ENCODE assay signal across 20 cellular contexts in the genomic region with DNA sequence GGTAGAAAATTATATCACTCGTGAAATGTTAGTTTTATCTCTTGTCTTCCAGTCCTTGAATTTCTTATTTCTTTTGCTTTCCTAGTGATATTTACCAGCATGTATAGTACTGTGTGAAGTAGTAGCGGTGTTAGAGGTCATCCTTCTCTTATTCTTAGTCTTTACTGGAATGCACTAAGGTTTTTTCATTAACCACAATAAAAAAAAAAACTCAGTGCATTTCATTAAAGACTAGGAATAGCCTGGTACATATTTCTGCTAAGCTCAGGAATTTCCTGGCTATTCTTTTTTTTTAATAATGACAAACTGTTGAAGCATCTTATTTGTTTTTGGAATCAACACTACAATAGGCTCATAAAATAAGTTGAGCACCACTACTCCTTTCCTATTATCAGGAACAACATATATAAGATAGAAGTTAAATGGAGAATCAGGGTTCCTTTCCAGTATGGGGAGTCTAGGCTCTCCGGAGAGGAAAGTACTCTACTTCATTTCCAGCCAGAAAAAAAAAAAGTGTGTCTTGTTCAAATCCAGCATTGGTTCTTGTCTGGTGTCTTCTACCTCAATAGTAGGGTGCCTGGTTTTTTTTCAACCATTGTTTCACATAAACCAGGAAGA.
DNase-seq lines count a peak whose midpoint lies in the region; ATAC-seq and TF ChIP-seq lines count a peak whose summit lies in the region.
"Had no signal": no experiment of that assay in that cellular context is flagged by ENCODE, and none has a peak within 500 bp of the region (broad histone marks: within the 10 kb centered on the region; RNA-seq: fewer than 3 reads in every experiment).

No MANE protein-coding gene starts in this region.

- no peak overlapping the region for H3K9ac ChIP-seq in fibroblast of lung (ENCODE audit: insufficient read depth, low read length)
- H3K9ac ChIP-seq: parathyroid adenoma had no signal

- no peak overlapping the region for H3K27ac ChIP-seq in fibroblast of lung (ENCODE audit: insufficient read depth, low read length)
- H3K27ac ChIP-seq: heart right ventricle, parathyroid adenoma had no signal

- no peaks in the 10 kb centered on the region for H3K27me3 ChIP-seq in fibroblast of lung (ENCODE audit: control insufficient read depth, insufficient read depth, low read length)
- H3K27me3 ChIP-seq: heart right ventricle had no signal

- peak; percentile 93 for ATAC-seq in SK-N-SH treated with all-trans-retinoic acid at 6 μM for 48 hours
- no peak for ATAC-seq in HG03045 (IDR thresholded peaks at IDR 0.05; ENCODE audit: unreplicated experiment)
- ATAC-seq in HG02970 (IDR thresholded peaks at IDR 0.05; ENCODE audit: low FRiP score, unreplicated experiment): no peak
- ATAC-seq: heart right ventricle; Panc1; stimulated activated naive CD8-positive, alpha-beta T cell treated with anti-CD3 and anti-CD28 coated beads, Interleukin-15, Interleukin-2, amounts not matched to agents 100 U/mL and 50 U/mL, for 24 hours had no signal

- no peak overlapping the region for H2AFZ ChIP-seq in fibroblast of lung (ENCODE audit: low read length)
- H2AFZ ChIP-seq: parathyroid adenoma had no signal

- H3K4me2 ChIP-seq in fibroblast of lung (ENCODE audit: extremely low read depth, insufficient read depth, low read length): no peak overlapping the region

- DNase-seq in GM04503 (ENCODE audit: low read depth) (peak; percentile 80), fibroblast of lung (ENCODE audit: low read depth in 2 of 2) (peak; percentile 57 to 90), renal cortical epithelial cell (ENCODE audit: low read depth) (peak; percentile 81), COR-L47 (lab: John Stamatoyannopoulos, UW) (no peak), NCI-H1092 treated with DMSO at 0.1 percent for 48 hours (lab: John Stamatoyannopoulos, UW) (no peak)
- DNase-seq: activated B cell treated with CpG ODN at 0.5 μM for 24 hours; activated gamma-delta T cell treated with Interleukin-2 at 50 U/mL for 16 hours; CD4-positive, CD25-positive, alpha-beta regulatory T cell; heart right ventricle; Kasumi-1; NCI-H1694 treated with DMSO at 0.1 percent for 48 hours; NCI-H524 treated with DMSO at 0.1 percent for 48 hours; stimulated activated naive CD8-positive, alpha-beta T cell treated with anti-CD3 and anti-CD28 coated beads, Interleukin-15, Interleukin-2, amounts not matched to agents 100 U/mL and 50 U/mL, for 24 hours; T-helper 1 cell had no signal

- H3K79me2 ChIP-seq in fibroblast of lung (ENCODE audit: control insufficient read depth, insufficient read depth, low read length): no peaks in the 10 kb centered on the region
- H3K79me2 ChIP-seq: parathyroid adenoma had no signal

- H3K36me3 ChIP-seq in fibroblast of lung (ENCODE audit: control insufficient read depth, insufficient read depth, low read length): no peaks in the 10 kb centered on the region
- H3K36me3 ChIP-seq: HAP-1, heart right ventricle had no signal

- TF ChIP-seq CTCF in fibroblast of lung (conservative IDR thresholded peaks at IDR 0.05 in 1 of 2, IDR thresholded peaks at IDR 0.05 in 1 of 2; ENCODE audit: low read depth in 1 of 2, low read length in 2 of 2): no peak

- H4K20me1 ChIP-seq in fibroblast of lung (ENCODE audit: control insufficient read depth, extremely low read depth, insufficient read depth, low read length): no peaks in the 10 kb centered on the region

- H3K4me3 ChIP-seq in fibroblast of lung (replicated peaks in 1 of 4; ENCODE audit: control extremely low read depth in 1 of 4, insufficient read depth in 1 of 4, low read depth in 3 of 4, low read length in 4 of 4): no peak overlapping the region
- H3K4me3 ChIP-seq: HAP-1, heart right ventricle had no signal

- H3K4me1 ChIP-seq in fibroblast of lung (ENCODE audit: control insufficient read depth, extremely low read depth, insufficient read depth, low read length): no peaks in the 10 kb centered on the region
- H3K4me1 ChIP-seq: HAP-1, heart right ventricle, parathyroid adenoma had no signal

- no peaks in the 10 kb centered on the region for H3K9me3 ChIP-seq in fibroblast of lung (ENCODE audit: control insufficient read depth, insufficient read depth, low read depth, low read length)
- H3K9me3 ChIP-seq: HAP-1, heart right ventricle had no signal

TF ChIP-seq in SK-N-SH treated with all-trans-retinoic acid at 6 μM for 48 hours, 23 proteins besides CTCF, POLR2A, EP300 and RAD21:
- TF ChIP-seq ZNF70 (CRISPR knock-in tag; IDR thresholded peaks at IDR 0.05) (no peak), ARNTL (CRISPR knock-in tag; IDR thresholded peaks at IDR 0.05; ENCODE audit: borderline replicate concordance, low read depth) (no peak), ESRRG (CRISPR knock-in tag; IDR thresholded peaks at IDR 0.05) (no peak), ZFP3 (CRISPR knock-in tag; IDR thresholded peaks at IDR 0.05) (no peak), OSR1 (CRISPR knock-in tag; IDR thresholded peaks at IDR 0.05) (no peak; the same call in 1 of the 2 replicates), PPARA (CRISPR knock-in tag; IDR thresholded peaks at IDR 0.05; ENCODE audit: borderline replicate concordance) (no peak), CSDC2 (CRISPR knock-in tag; IDR thresholded peaks at IDR 0.05) (no peak)
- TF ChIP-seq, protein P1, sequence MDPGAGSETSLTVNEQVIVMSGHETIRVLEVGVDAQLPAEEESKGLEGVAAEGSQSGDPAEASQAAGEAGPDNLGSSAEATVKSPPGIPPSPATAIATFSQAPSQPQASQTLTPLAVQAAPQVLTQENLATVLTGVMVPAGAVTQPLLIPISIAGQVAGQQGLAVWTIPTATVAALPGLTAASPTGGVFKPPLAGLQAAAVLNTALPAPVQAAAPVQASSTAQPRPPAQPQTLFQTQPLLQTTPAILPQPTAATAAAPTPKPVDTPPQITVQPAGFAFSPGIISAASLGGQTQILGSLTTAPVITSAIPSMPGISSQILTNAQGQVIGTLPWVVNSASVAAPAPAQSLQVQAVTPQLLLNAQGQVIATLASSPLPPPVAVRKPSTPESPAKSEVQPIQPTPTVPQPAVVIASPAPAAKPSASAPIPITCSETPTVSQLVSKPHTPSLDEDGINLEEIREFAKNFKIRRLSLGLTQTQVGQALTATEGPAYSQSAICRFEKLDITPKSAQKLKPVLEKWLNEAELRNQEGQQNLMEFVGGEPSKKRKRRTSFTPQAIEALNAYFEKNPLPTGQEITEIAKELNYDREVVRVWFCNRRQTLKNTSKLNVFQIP (CRISPR knock-in tag; IDR thresholded peaks at IDR 0.05; ENCODE audit: borderline replicate concordance, low read depth): no peak
TF ChIP-seq in SK-N-SH treated with all-trans-retinoic acid at 6 μM for 48 hours: peak in this region for 0.

Comparison
In these comparisons a context has a peak if more than half of its experiments do, and no peak if none do; other contexts are left out.
1. DNase-seq: peak in GM04503 (single experiment), fibroblast of lung (2 of 2) and renal cortical epithelial cell (single experiment); none in COR-L47 (single experiment) and NCI-H1092 treated with DMSO at 0.1 percent for 48 hours (single experiment).